ENCODE assay signal across 8 cellular contexts in genomic region chr14:35122696-35123387, GRCh38. TPM values are rescaled to one million over a fixed set of nuclear protein-coding genes. Genes with fewer than 3 reads are reported as not detected.
DNase-seq lines count a peak whose midpoint lies in the region; ATAC-seq, FAIRE-seq and TF ChIP-seq lines count a peak whose summit lies in the region.

No MANE protein-coding gene starts in this region.

- peaks cover 58% of the 10 kb centered on the region for H3K4me1 Mint-ChIP-seq in activated CD8-positive, alpha-beta memory T cell treated with anti-CD3 and anti-CD28 coated beads, Interleukin-2, amount 10 ng/mL, durations not matched to agents 7 days and 5 days
- peaks cover 56% of the 10 kb centered on the region for H3K4me1 Mint-ChIP-seq in activated CD4-positive, alpha-beta memory T cell treated with anti-CD3 and anti-CD28 coated beads for 36 hours (ENCODE audit: low read depth)

- no peaks in the 10 kb centered on the region for H3K9me3 Mint-ChIP-seq in activated CD8-positive, alpha-beta memory T cell treated with anti-CD3 and anti-CD28 coated beads, Interleukin-2, amount 10 ng/mL, durations not matched to agents 7 days and 5 days (ENCODE audit: low read depth)
- H3K9me3 Mint-ChIP-seq in activated CD4-positive, alpha-beta memory T cell treated with anti-CD3 and anti-CD28 coated beads for 36 hours: no peaks in the 10 kb centered on the region

- H3K4me1 ChIP-seq in pancreas: peaks cover 0 to 16% (median 13%) of the 10 kb centered on the region in 3 donors

- no peaks in the 10 kb centered on the region for H3K9me3 ChIP-seq in pancreas

- H3K27me3 Mint-ChIP-seq in activated CD8-positive, alpha-beta memory T cell treated with anti-CD3 and anti-CD28 coated beads, Interleukin-2, amount 10 ng/mL, durations not matched to agents 7 days and 5 days: no peaks in the 10 kb centered on the region
- H3K27me3 Mint-ChIP-seq in activated CD4-positive, alpha-beta memory T cell treated with anti-CD3 and anti-CD28 coated beads for 36 hours: no peaks in the 10 kb centered on the region

- intact Hi-C loops in activated CD4-positive, alpha-beta memory T cell treated with anti-CD3 and anti-CD28 coated beads for 36 hours (cut with micrococcal nuclease): loop anchor here (1.0 to 5.0 kb wide), 11 partner anchors 37 to 661 kb away; partner anchors contain the start of genes FAM177A1, NFKBIA, PSMA6 and SNX6
- intact Hi-C loops in pancreas (cut with DNase I): no loop called here

- ATAC-seq in activated CD8-positive, alpha-beta memory T cell treated with anti-CD3 and anti-CD28 coated beads, Interleukin-2, amount 10 ng/mL, durations not matched to agents 7 days and 5 days: no peak
- ATAC-seq in pancreas: peak in 3 of 4 donors; percentile 11 to 27 (median 18)

- peaks cover 27% of the 10 kb centered on the region for H3K36me3 Mint-ChIP-seq in activated CD8-positive, alpha-beta memory T cell treated with anti-CD3 and anti-CD28 coated beads, Interleukin-2, amount 10 ng/mL, durations not matched to agents 7 days and 5 days
- H3K36me3 Mint-ChIP-seq in activated CD4-positive, alpha-beta memory T cell treated with anti-CD3 and anti-CD28 coated beads for 36 hours: peaks cover 20% of the 10 kb centered on the region

- WGBS in pancreas, 2 donors: 2% methylated on average over 23 of the region's 23 CpGs

- FAIRE-seq in pancreas (lab: Jason Lieb, UNC): no peak

- POLR2A ChIA-PET in activated CD4-positive, alpha-beta memory T cell treated with anti-CD3 and anti-CD28 coated beads for 36 hours (lab: Charles Lee): interaction anchor here (0.6 to 3.7 kb wide), 12 partner anchors 9 to 294 kb away, joined by 3 to 47 read pairs (median 6); partner anchors contain the start of genes BAZ1A, FAM177A1, NFKBIA and PSMA6

- peak overlapping the region; percentile 94 for H3K4me3 Mint-ChIP-seq in activated CD8-positive, alpha-beta memory T cell treated with anti-CD3 and anti-CD28 coated beads, Interleukin-2, amount 10 ng/mL, durations not matched to agents 7 days and 5 days
- peak overlapping the region; percentile 82 for H3K4me3 Mint-ChIP-seq in activated CD4-positive, alpha-beta memory T cell treated with anti-CD3 and anti-CD28 coated beads for 36 hours

- no peak for DNase-seq in activated CD8-positive, alpha-beta memory T cell treated with anti-CD3 and anti-CD28 coated beads, Interleukin-2, amount 10 ng/mL, durations not matched to agents 7 days and 5 days
- DNase-seq in activated CD8-positive, alpha-beta memory T cell treated with anti-CD3 and anti-CD28 coated beads, Interleukin-2, amount 50 U/mL, for 4 hours: no peak
- peak; percentile 59 for DNase-seq in HT-29 (ENCODE audit: low spot score)
- DNase-seq in activated CD4-positive, alpha-beta memory T cell treated with anti-CD3 and anti-CD28 coated beads for 36 hours: peak; percentile 28
- DNase-seq in glomerular visceral epithelial cell (ENCODE audit: extremely low spot score): peak; percentile 10
- no peak for DNase-seq in pancreas
- no peak for DNase-seq in effector CD4-positive, alpha-beta T cell
- no peak for DNase-seq in A172 (ENCODE audit: low spot score)

- no peaks in the 10 kb centered on the region for H3K36me3 ChIP-seq in pancreas

- H3K27ac ChIP-seq in pancreas: peak overlapping the region; percentile 86 to 98 (median 96)

- peak overlapping the region; percentile 99 for H3K27ac Mint-ChIP-seq in activated CD8-positive, alpha-beta memory T cell treated with anti-CD3 and anti-CD28 coated beads, Interleukin-2, amount 10 ng/mL, durations not matched to agents 7 days and 5 days
- peak overlapping the region; percentile 99 for H3K27ac Mint-ChIP-seq in activated CD4-positive, alpha-beta memory T cell treated with anti-CD3 and anti-CD28 coated beads for 36 hours

- CTCF ChIA-PET in activated CD8-positive, alpha-beta memory T cell treated with anti-CD3 and anti-CD28 coated beads, Interleukin-2, amount 10 ng/mL, durations not matched to agents 7 days and 5 days (lab: Charles Lee): interaction anchor here (1.2 to 3.3 kb wide), 5 partner anchors 17 to 281 kb away, joined by 3 to 12 read pairs (median 8); partner anchors contain the start of genes FAM177A1, NFKBIA and PSMA6
- CTCF ChIA-PET in activated CD4-positive, alpha-beta memory T cell treated with anti-CD3 and anti-CD28 coated beads for 36 hours (lab: Charles Lee): interaction anchor here (0.9 to 1.8 kb wide), 6 partner anchors 28 to 299 kb away, joined by 3 to 6 read pairs (median 4); partner anchors contain the start of gene PSMA6

- no peak for TF ChIP-seq CTCF in pancreas (IDR thresholded peaks at IDR 0.05)

- H3K4me3 ChIP-seq in pancreas: peak overlapping the region; percentile 48 to 72 (median 52)

- no peaks in the 10 kb centered on the region for H3K27me3 ChIP-seq in pancreas

RNA-seq across cellular contexts. Expression of gene PRORP, which starts 0.5 kb away (rescaled TPM):
- total RNA-seq in activated CD8-positive, alpha-beta memory T cell treated with anti-CD3 and anti-CD28 coated beads, Interleukin-2, amount 10 ng/mL, durations not matched to agents 7 days and 5 days: 10 to 100 TPM; 28.0 to 31.3 TPM
- 14.0 and 18.6 TPM in 2 replicates for total RNA-seq in HT-29 (2014; rRNA removed; shearing (Covaris generic))
- total RNA-seq in activated CD4-positive, alpha-beta memory T cell treated with anti-CD3 and anti-CD28 coated beads for 36 hours: 10 to 100 TPM; 43.4 to 44.6 TPM
- 10 to 100 TPM in 2 of 6 donors, 1 to 10 TPM in 4; 5.7 to 14.2 (median 8.3) TPM for total RNA-seq in pancreas
- 1 to 10 TPM; 3.5 to 6.1 TPM for polyA plus RNA-seq in pancreas
- 29.7 and 35.5 TPM in 2 replicates for total RNA-seq in A172 (2014; rRNA removed; shearing (Covaris generic))

RNA-seq across cellular contexts. Expression of gene PPP2R3C, which starts 1.1 kb away (rescaled TPM):
- total RNA-seq in activated CD8-positive, alpha-beta memory T cell treated with anti-CD3 and anti-CD28 coated beads, Interleukin-2, amount 10 ng/mL, durations not matched to agents 7 days and 5 days: 10 to 100 TPM; 38.9 to 47.1 TPM
- 10.9 and 11.0 TPM in 2 replicates for total RNA-seq in HT-29 (2014; rRNA removed; shearing (Covaris generic))
- 10 to 100 TPM; 48.9 to 51.8 TPM for total RNA-seq in activated CD4-positive, alpha-beta memory T cell treated with anti-CD3 and anti-CD28 coated beads for 36 hours
- total RNA-seq in pancreas: 10 to 100 TPM in 2 of 6 donors, 1 to 10 TPM in 4; 6.0 to 11.0 (median 7.5) TPM
- polyA plus RNA-seq in pancreas: 10 to 100 TPM in 1 of 2 donors, 1 to 10 TPM in 1; 9.0 to 18.0 TPM
- total RNA-seq in A172 (2014; rRNA removed; shearing (Covaris generic)): 26.8 and 36.4 TPM in 2 replicates

Comparison
In these comparisons a context has a peak if more than half of its experiments do, and no peak if none do; other contexts are left out.
1. DNase-seq: peak in HT-29 (single experiment), activated CD4-positive, alpha-beta memory T cell treated with anti-CD3 and anti-CD28 coated beads for 36 hours (single experiment) and glomerular visceral epithelial cell (single experiment); none in activated CD8-positive, alpha-beta memory T cell treated with anti-CD3 and anti-CD28 coated beads, Interleukin-2, amount 10 ng/mL, durations not matched to agents 7 days and 5 days (single experiment), activated CD8-positive, alpha-beta memory T cell treated with anti-CD3 and anti-CD28 coated beads, Interleukin-2, amount 50 U/mL, for 4 hours (single experiment), pancreas (0 of 6), effector CD4-positive, alpha-beta T cell (single experiment) and A172 (single experiment).